In genomic region chr1:20731057-20731991, GRCh38 we compare ENCODE assay signal across 8 cellular contexts. TPM values are rescaled to one million over a fixed set of nuclear protein-coding genes. Genes with fewer than 3 reads are reported as not detected.
DNase-seq lines count a peak whose midpoint lies in the region; ATAC-seq and TF ChIP-seq lines count a peak whose summit lies in the region.

No MANE protein-coding gene starts in this region.

- H3K27me3 Mint-ChIP-seq in CD14-positive monocyte (ENCODE audit: low read depth in 3 of 3) (peaks cover 48 to 61% (median 61%) of the 10 kb centered on the region in 3 donors), H9 (ENCODE audit: low read depth) (peaks cover 70% of the 10 kb centered on the region), immature natural killer cell (ENCODE audit: low read depth in 3 of 3) (peaks cover 7 to 11% (median 8%) of the 10 kb centered on the region in 3 donors)
- peaks cover 26% of the 10 kb centered on the region for H3K27me3 Mint-ChIP-seq in activated T-cell treated with anti-CD3 and anti-CD28 coated beads, Interleukin-2, amount 50 U/mL, for 4 hours (ENCODE audit: low read depth)

- no peak overlapping the region for H3K56ac ChIP-seq in H9 (ENCODE audit: insufficient read length, low read depth, low read length)

- no peak overlapping the region for H2BK15ac ChIP-seq in H9 (ENCODE audit: low read depth, low read length)

- WGBS in H9 (ENCODE audit: extremely low coverage, insufficient read length, low lambda C conversion rate): no CpG with 5 or more reads among the region's 62 CpGs
- WGBS in testis, 2 donors: 20 to 29% methylated on average over 8 to 39 of the region's 62 CpGs

- H2BK120ac ChIP-seq in H9 (ENCODE audit: low read depth, low read length, poor library complexity, severe bottlenecking): no peak overlapping the region

- no peaks in the 10 kb centered on the region for H3K9me3 ChIP-seq in H9 (ENCODE audit: control insufficient read depth, low read depth, low read length)
- no peaks in the 10 kb centered on the region for H3K9me3 ChIP-seq in testis

- TF ChIP-seq CTCF in CD14-positive monocyte (IDR thresholded peaks at IDR 0.05): no peak
- no peak for TF ChIP-seq CTCF in H9 (conservative IDR thresholded peaks at IDR 0.05)
- no peak for TF ChIP-seq CTCF in testis (IDR thresholded peaks at IDR 0.05)

- H3K79me1 ChIP-seq in H9 (ENCODE audit: insufficient read depth, low read depth, low read length, poor library complexity, severe bottlenecking): no peaks in the 10 kb centered on the region

- H3K27ac ChIP-seq in H9 (ENCODE audit: insufficient read length, low read depth, low read length): no peak overlapping the region
- H3K27ac ChIP-seq in testis: no peak overlapping the region

- peak; percentile 21 to 26 for ATAC-seq in activated T-cell treated with anti-CD3 and anti-CD28 coated beads, Interleukin-2, amount 50 U/mL, for 4 hours
- ATAC-seq in HG02870 (IDR thresholded peaks at IDR 0.05; ENCODE audit: unreplicated experiment) (no peak), HG03457 (IDR thresholded peaks at IDR 0.05; ENCODE audit: unreplicated experiment) (no peak), HG03108 (IDR thresholded peaks at IDR 0.05; ENCODE audit: unreplicated experiment) (no peak)

- H3K4ac ChIP-seq in H9 (ENCODE audit: low read depth, low read length): no peak overlapping the region

- H2AFZ ChIP-seq in H9 (ENCODE audit: low read length): no peak overlapping the region

- DNase-seq in CD14-positive monocyte (ENCODE audit: low spot score): no peak
- DNase-seq in H9: no peak
- no peak for DNase-seq in activated T-cell treated with anti-CD3 and anti-CD28 coated beads, Interleukin-2, amount 50 U/mL, for 4 hours
- DNase-seq in immature natural killer cell: peak in 1 of 3 donors; percentile 6
- peak; percentile 14 for DNase-seq in testis

- peak overlapping the region in 2 of 7 donors; percentile 26 to 35 for H3K27ac Mint-ChIP-seq in CD14-positive monocyte
- H3K27ac Mint-ChIP-seq in H9: no peak overlapping the region
- H3K27ac Mint-ChIP-seq in immature natural killer cell: no peak overlapping the region

- no peak overlapping the region for H3K18ac ChIP-seq in H9 (ENCODE audit: insufficient read length, low read depth, low read length)

- no peaks in the 10 kb centered on the region for H3K36me3 ChIP-seq in testis (ENCODE audit: low read depth, missing control alignments)

- peaks cover 12% of the 10 kb centered on the region for H3K23me2 ChIP-seq in H9 (ENCODE audit: insufficient read length, low read depth, low read length, poor library complexity, severe bottlenecking)

- H3K36me3 Mint-ChIP-seq in CD14-positive monocyte (peaks cover 7 to 11% of the 10 kb centered on the region in 2 donors), H9 (ENCODE audit: insufficient read depth in 1 of 3, low read depth in 3 of 3) (no peaks in the 10 kb centered on the region), immature natural killer cell (no peaks in the 10 kb centered on the region)
- peaks cover 3% of the 10 kb centered on the region for H3K36me3 Mint-ChIP-seq in activated T-cell treated with anti-CD3 and anti-CD28 coated beads, Interleukin-2, amount 50 U/mL, for 4 hours (ENCODE audit: insufficient read depth)

- peaks cover 8% of the 10 kb centered on the region; the same call in 1 of the 2 replicates for H3K27me3 ChIP-seq in H9 (ENCODE audit: insufficient read depth, low read length)
- H3K27me3 ChIP-seq in testis: no peaks in the 10 kb centered on the region

- H2AK5ac ChIP-seq in H9 (ENCODE audit: insufficient read length, low read length): no peak overlapping the region

- H2BK5ac ChIP-seq in H9 (ENCODE audit: insufficient read length, low read length): no peak overlapping the region

- H3K23ac ChIP-seq in H9 (ENCODE audit: insufficient read length, low read depth, low read length): no peak overlapping the region

- peak overlapping the region; percentile 72 to 88 for H3K4me3 Mint-ChIP-seq in CD14-positive monocyte
- peak overlapping the region; percentile 65 to 84 for H3K4me3 Mint-ChIP-seq in H9
- peak overlapping the region; percentile 76 for H3K4me3 Mint-ChIP-seq in activated T-cell treated with anti-CD3 and anti-CD28 coated beads, Interleukin-2, amount 50 U/mL, for 4 hours
- H3K4me3 Mint-ChIP-seq in immature natural killer cell: peak overlapping the region; percentile 38 to 78 (median 74)

- no peak overlapping the region for H2BK12ac ChIP-seq in H9 (ENCODE audit: insufficient read length, low read depth, low read length)

- TF ChIP-seq POLR2A in testis (IDR thresholded peaks at IDR 0.05): no peak

- no peak overlapping the region for H3T11ph ChIP-seq in H9 (ENCODE audit: low read length)

- H3K4me1 ChIP-seq in H9 (ENCODE audit: insufficient read depth, low read length) (peaks cover 4% of the 10 kb centered on the region; the same call in 1 of the 2 replicates), testis (peaks cover 18% of the 10 kb centered on the region)

- no peaks in the 10 kb centered on the region for H3K79me2 ChIP-seq in H9 (ENCODE audit: insufficient read depth, low read length)

- intact Hi-C loops in CD14-positive monocyte (cut with micrococcal nuclease): loop anchor here in 1 of 2 donors (5.0 to 10.0 kb wide), 3 partner anchors 34 to 157 kb away; partner anchors contain the start of gene HP1BP3
- intact Hi-C loops in testis (cut with DNase I; ENCODE audit: low total_unique reads): no loop called here

- no peak overlapping the region for H4K5ac ChIP-seq in H9 (ENCODE audit: insufficient read length, low read depth, low read length)

- no peak overlapping the region for H3K14ac ChIP-seq in H9 (ENCODE audit: insufficient read depth, low read length)

- H3K9me3 Mint-ChIP-seq in CD14-positive monocyte (peaks cover 0 to 18% (median 4%) of the 10 kb centered on the region in 7 donors), H9 (no peaks in the 10 kb centered on the region; a peak in 1 of 5 replicates), immature natural killer cell (no peaks in the 10 kb centered on the region)
- H3K9me3 Mint-ChIP-seq in activated T-cell treated with anti-CD3 and anti-CD28 coated beads, Interleukin-2, amount 50 U/mL, for 4 hours: no peaks in the 10 kb centered on the region

- H3K4me3 ChIP-seq in testis: peak overlapping the region; percentile 55 to 57

- H4K20me1 ChIP-seq in H9 (ENCODE audit: control insufficient read depth, insufficient read depth, insufficient read length): no peaks in the 10 kb centered on the region

- H3K4me1 Mint-ChIP-seq in CD14-positive monocyte: peaks cover 23% of the 10 kb centered on the region
- peaks cover 25 to 40% of the 10 kb centered on the region in 2 experiments for H3K4me1 Mint-ChIP-seq in H9
- H3K4me1 Mint-ChIP-seq in activated T-cell treated with anti-CD3 and anti-CD28 coated beads, Interleukin-2, amount 50 U/mL, for 4 hours (ENCODE audit: low read depth): peaks cover 26% of the 10 kb centered on the region
- H3K4me1 Mint-ChIP-seq in immature natural killer cell: peaks cover 11 to 16% of the 10 kb centered on the region in 2 donors

- peak overlapping the region; percentile 52 for H3K4me2 ChIP-seq in H9 (ENCODE audit: insufficient read depth, insufficient read length, low read length)

- H4K8ac ChIP-seq in H9 (replicated peaks; ENCODE audit: insufficient read length, low read depth, low read length): no peak overlapping the region

- H4K91ac ChIP-seq in H9 (ENCODE audit: insufficient read length, low read depth, low read length): no peak overlapping the region

- no peak overlapping the region for H3K9ac ChIP-seq in H9 (ENCODE audit: extremely low read depth, insufficient read length, low read length)

- no peak overlapping the region for H2BK20ac ChIP-seq in H9 (ENCODE audit: low read depth, low read length, poor library complexity, severe bottlenecking)

RNA-seq across cellular contexts. Expression of gene SH2D5, which starts 1.2 kb away (rescaled TPM):
- polyA plus RNA-seq in CD14-positive monocyte (not detected), immature natural killer cell (not detected), testis (ENCODE audit: insufficient read depth, low read depth, low replicate concordance) (5.1 TPM)
- total RNA-seq in H9 (2021) (7.2 and 8.7 TPM in 2 replicates), testis (1 to 10 TPM; 4.2 to 5.8 TPM)
- total RNA-seq in activated T-cell treated with anti-CD3 and anti-CD28 coated beads, Interleukin-2, amount 50 U/mL, for 4 hours: 1 to 10 TPM; 1.0 to 2.1 (median 1.1) TPM

RNA-seq across cellular contexts. Expression of gene KIF17, which starts 13.5 kb away (rescaled TPM):
- polyA plus RNA-seq in CD14-positive monocyte (not detected), immature natural killer cell (under 1 TPM in 1 of 3 donors, not detected in 2; 0.21 TPM), testis (ENCODE audit: insufficient read depth, low read depth, low replicate concordance) (54.1 TPM)
- total RNA-seq in H9 (2021) (3.4 and 5.1 TPM in 2 replicates), testis (10 to 100 TPM; 36.1 to 80.2 TPM)
- total RNA-seq in activated T-cell treated with anti-CD3 and anti-CD28 coated beads, Interleukin-2, amount 50 U/mL, for 4 hours: not detected

RNA-seq across cellular contexts. Expression of gene HP1BP3, which starts 55.8 kb away (rescaled TPM):
- 100 to 1,000 TPM; 121 to 137 TPM for polyA plus RNA-seq in CD14-positive monocyte
- 127 TPM in 2 replicates for total RNA-seq in H9 (2021)
- total RNA-seq in activated T-cell treated with anti-CD3 and anti-CD28 coated beads, Interleukin-2, amount 50 U/mL, for 4 hours: 100 to 1,000 TPM; 102 to 116 (median 107) TPM
- 100 to 1,000 TPM; 160 to 208 (median 178) TPM for polyA plus RNA-seq in immature natural killer cell
- total RNA-seq in testis: 100 to 1,000 TPM; 347 to 401 TPM
- polyA plus RNA-seq in testis (ENCODE audit: insufficient read depth, low read depth, low replicate concordance): 165 TPM

Comparison
In these comparisons a context has a peak if more than half of its experiments do, and no peak if none do; other contexts are left out.
1. ATAC-seq: peak in activated T-cell treated with anti-CD3 and anti-CD28 coated beads, Interleukin-2, amount 50 U/mL, for 4 hours (2 of 2); none in HG02870 (single experiment), HG03457 (single experiment) and HG03108 (single experiment).
2. Peak in every context shown above with its lines, with median percentiles within 50 percentile points of each other: H3K4me3 Mint-ChIP-seq.